In the genomic region with DNA sequence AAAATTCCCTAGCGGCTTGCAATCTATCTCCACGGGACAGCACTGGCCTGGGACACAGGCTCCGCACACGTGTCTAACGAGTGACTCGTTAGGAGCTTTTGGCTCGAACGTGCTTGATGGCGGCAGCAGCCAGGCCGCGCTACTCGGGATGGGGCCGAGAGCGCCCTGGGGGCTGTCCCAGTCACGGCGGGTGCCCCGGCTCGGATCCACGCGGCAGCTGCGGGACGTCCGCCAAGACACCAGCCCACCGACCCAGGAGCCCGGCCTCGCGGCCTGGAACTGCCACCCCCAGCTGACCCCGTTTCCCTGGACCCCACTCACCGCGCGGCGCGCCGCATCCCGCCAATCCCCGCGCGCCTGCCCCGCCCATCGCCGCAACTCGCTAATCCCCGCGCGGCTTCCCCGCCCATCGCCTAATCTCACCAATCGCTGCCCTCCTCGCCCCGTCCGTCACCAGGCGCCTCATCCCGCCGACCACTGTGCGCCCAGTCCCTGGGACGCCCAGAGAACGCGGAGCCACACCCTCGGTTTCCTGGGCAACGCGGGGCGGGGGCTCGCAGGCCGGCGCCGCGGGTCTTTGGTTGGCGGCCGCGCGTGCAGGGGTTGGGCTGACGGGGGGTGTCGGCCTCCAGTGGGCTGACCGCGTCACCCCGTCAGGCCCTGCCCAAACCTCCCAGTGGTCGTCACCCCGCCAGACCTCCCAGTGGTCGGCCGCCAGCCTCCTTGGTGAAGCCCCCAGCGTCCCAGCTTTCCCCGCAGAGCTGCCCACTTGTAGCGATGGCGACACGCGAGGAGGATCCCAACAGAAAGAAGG, we compare ENCODE assay signal across 1 cellular context.
TF ChIP-seq lines count a peak whose summit lies in the region.

TSS of gene POLD2 (minus strand) at position 359 of the 814 bp plus-strand sequence. CDS start 1,495 bp downstream, outside the sequence.

TF ChIP-seq in H1, 55 proteins besides CTCF, POLR2A, EP300 and RAD21:
- TF ChIP-seq SP4 (IDR thresholded peaks at IDR 0.05; ENCODE audit: low read length) (peak; percentile 89; the same call in 1 of the 2 replicates), POLR2AphosphoS5 (IDR thresholded peaks at IDR 0.05; ENCODE audit: low read depth, low read length) (no peak), TBP (IDR thresholded peaks at IDR 0.05; ENCODE audit: low read depth, low read length) (peak; percentile 49; the same call in 1 of the 2 replicates), NANOG (IDR thresholded peaks at IDR 0.05; ENCODE audit: insufficient read depth, low read depth, low read length, poor library complexity, severe bottlenecking) (no peak), SP2 (IDR thresholded peaks at IDR 0.05; ENCODE audit: low read length) (peak; percentile 16; the same call in 1 of the 2 replicates), CHD2 (IDR thresholded peaks at IDR 0.05; ENCODE audit: low read length) (0 out of 2 replicates have a peak, but pooled peaks have one; percentile 17), KDM4A (IDR thresholded peaks at IDR 0.05; ENCODE audit: low read depth, low read length, severe bottlenecking) (peak; percentile 24), YY1 (IDR thresholded peaks at IDR 0.05; ENCODE audit: low read depth, low read length) (peak; percentile 76), EZH2 (IDR thresholded peaks at IDR 0.05; ENCODE audit: low read depth, low read length, severe bottlenecking) (no peak), BACH1 (IDR thresholded peaks at IDR 0.05; ENCODE audit: low read length) (peak; percentile 52; the same call in 1 of the 2 replicates), HDAC2 (IDR thresholded peaks at IDR 0.05; ENCODE audit: borderline replicate concordance in 1 of 2, low read depth in 2 of 2, low read length in 2 of 2) (peak in 1 of 2 experiments; percentile 86; a peak in 1 of 4 replicates), ZNF274 (IDR thresholded peaks at IDR 0.05; ENCODE audit: borderline replicate concordance, extremely low read depth, low read length) (no peak), SAP30 (IDR thresholded peaks at IDR 0.05; ENCODE audit: insufficient read depth, insufficient replicate concordance, low read length) (peak; percentile 67), SIRT6 (IDR thresholded peaks at IDR 0.05; ENCODE audit: low read length) (no peak), SIN3A (conservative IDR thresholded peaks at IDR 0.05 in 1 of 2, IDR thresholded peaks at IDR 0.05 in 1 of 2; ENCODE audit: low read depth in 1 of 2, low read length in 2 of 2) (peak in 1 of 2 experiments; percentile 52; a peak in 2 of 4 replicates), SP1 (IDR thresholded peaks at IDR 0.05; ENCODE audit: low read depth, low read length) (peak; percentile 76; the same call in 1 of the 2 replicates), CREB1 (IDR thresholded peaks at IDR 0.05) (peak; percentile 88), GTF2F1 (IDR thresholded peaks at IDR 0.05; ENCODE audit: borderline replicate concordance, low read depth, low read length) (no peak), BCL11A (IDR thresholded peaks at IDR 0.05; ENCODE audit: low read depth in 2 of 2, low read length in 2 of 2) (no peak), JUN (IDR thresholded peaks at IDR 0.05; ENCODE audit: low read depth, low read length) (no peak), ASH2L (IDR thresholded peaks at IDR 0.05; ENCODE audit: low read length) (peak; percentile 64), PHF8 (conservative IDR thresholded peaks at IDR 0.05; ENCODE audit: low read depth, low read length) (peak; percentile 87), MAFK (IDR thresholded peaks at IDR 0.05; ENCODE audit: low read depth, low read length) (no peak), POU5F1 (IDR thresholded peaks at IDR 0.05; ENCODE audit: low read depth, low read length) (no peak), TAF1 (IDR thresholded peaks at IDR 0.05; ENCODE audit: low read depth, low read length) (peak; percentile 63)
- TF ChIP-seq, protein P1, sequence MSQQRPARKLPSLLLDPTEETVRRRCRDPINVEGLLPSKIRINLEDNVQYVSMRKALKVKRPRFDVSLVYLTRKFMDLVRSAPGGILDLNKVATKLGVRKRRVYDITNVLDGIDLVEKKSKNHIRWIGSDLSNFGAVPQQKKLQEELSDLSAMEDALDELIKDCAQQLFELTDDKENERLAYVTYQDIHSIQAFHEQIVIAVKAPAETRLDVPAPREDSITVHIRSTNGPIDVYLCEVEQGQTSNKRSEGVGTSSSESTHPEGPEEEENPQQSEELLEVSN (IDR thresholded peaks at IDR 0.05) = peak; percentile 57
- TF ChIP-seq, protein P2, sequence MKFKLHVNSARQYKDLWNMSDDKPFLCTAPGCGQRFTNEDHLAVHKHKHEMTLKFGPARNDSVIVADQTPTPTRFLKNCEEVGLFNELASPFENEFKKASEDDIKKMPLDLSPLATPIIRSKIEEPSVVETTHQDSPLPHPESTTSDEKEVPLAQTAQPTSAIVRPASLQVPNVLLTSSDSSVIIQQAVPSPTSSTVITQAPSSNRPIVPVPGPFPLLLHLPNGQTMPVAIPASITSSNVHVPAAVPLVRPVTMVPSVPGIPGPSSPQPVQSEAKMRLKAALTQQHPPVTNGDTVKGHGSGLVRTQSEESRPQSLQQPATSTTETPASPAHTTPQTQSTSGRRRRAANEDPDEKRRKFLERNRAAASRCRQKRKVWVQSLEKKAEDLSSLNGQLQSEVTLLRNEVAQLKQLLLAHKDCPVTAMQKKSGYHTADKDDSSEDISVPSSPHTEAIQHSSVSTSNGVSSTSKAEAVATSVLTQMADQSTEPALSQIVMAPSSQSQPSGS (IDR thresholded peaks at IDR 0.05; ENCODE audit: low read length) = no peak
- TF ChIP-seq, protein P3, sequence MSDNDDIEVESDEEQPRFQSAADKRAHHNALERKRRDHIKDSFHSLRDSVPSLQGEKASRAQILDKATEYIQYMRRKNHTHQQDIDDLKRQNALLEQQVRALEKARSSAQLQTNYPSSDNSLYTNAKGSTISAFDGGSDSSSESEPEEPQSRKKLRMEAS (IDR thresholded peaks at IDR 0.05) = peak; percentile 81
TF ChIP-seq in H1: peak in this region for 17.
